In genomic region chr11:67995579-67995978, GRCh38 we compare ENCODE assay signal across 1 cellular context.
TF ChIP-seq lines count a peak whose summit lies in the region.

No MANE protein-coding gene starts in this region.

TF ChIP-seq in K562, 482 proteins besides CTCF, POLR2A, EP300 and RAD21:
- TF ChIP-seq ZBTB33 (CRISPR knock-in tag; IDR thresholded peaks at IDR 0.05): peak; percentile 84
